ENCODE assay signal across 32 cellular contexts in genomic region chrX:151714367-151714766, GRCh38. TPM values are rescaled to one million over a fixed set of nuclear protein-coding genes. Genes with fewer than 3 reads are reported as not detected.
"Had no signal": no experiment of that assay in that cellular context is flagged by ENCODE, and none has a peak within 500 bp of the region (broad histone marks: within the 10 kb centered on the region; RNA-seq: fewer than 3 reads in every experiment).

No MANE protein-coding gene starts in this region.

- ATAC-seq: effector memory CD8-positive, alpha-beta T cell; left ventricle myocardium superior; lower lobe of right lung; sciatic nerve; stimulated activated naive CD8-positive, alpha-beta T cell treated with anti-CD3 and anti-CD28 coated beads, Interleukin-15, amount 100 ng/mL, for 72 hours had no signal

- H3K4me3 ChIP-seq: coronary artery, esophagus squamous epithelium, heart right ventricle, lower lobe of right lung, mucosa of descending colon, pancreas, smooth muscle cell, suprapubic skin, transverse colon, upper lobe of right lung, uterus had no signal

- H3K4me3 Mint-ChIP-seq: effector memory CD8-positive, alpha-beta T cell; immature natural killer cell; mesothelial cell of epicardium; naive B cell; natural killer cell treated with Interleukin-12 subunit alpha and Interleukin-12 subunit beta and Interleukin-15 and Interleukin-18, amount 100 ng/mL, for 72 hours; neural crest cell; stimulated activated naive CD8-positive, alpha-beta T cell treated with anti-CD3 and anti-CD28 coated beads, Interleukin-15, amount 100 ng/mL, for 72 hours had no signal

- H3K27ac Mint-ChIP-seq: effector memory CD8-positive, alpha-beta T cell; immature natural killer cell; mesothelial cell of epicardium; natural killer cell treated with Interleukin-12 subunit alpha and Interleukin-12 subunit beta and Interleukin-15 and Interleukin-18, amount 100 ng/mL, for 72 hours; stimulated activated naive CD8-positive, alpha-beta T cell treated with anti-CD3 and anti-CD28 coated beads, Interleukin-15, amount 100 ng/mL, for 72 hours had no signal

- H3K9me3 ChIP-seq: esophagus squamous epithelium, heart right ventricle, lower lobe of right lung, mucosa of descending colon, neutrophil, pancreas, suprapubic skin, transverse colon, upper lobe of right lung, uterus had no signal

- H3K36me3 ChIP-seq: esophagus squamous epithelium, heart right ventricle, lower lobe of right lung, neutrophil, pancreas, suprapubic skin, transverse colon, upper lobe of right lung, uterus had no signal

- DNase-seq: effector memory CD8-positive, alpha-beta T cell; esophagus squamous epithelium; foreskin melanocyte; hippocampal formation; immature natural killer cell; kidney glomerular epithelial cell; left ventricle myocardium superior; lower lobe of right lung; mucosa of descending colon; naive B cell; pancreas; stimulated activated CD4-positive, alpha-beta T cell treated with anti-CD3 and anti-CD28 coated beads, Interleukin-12 subunit alpha, Interleukin-12 subunit beta, amount 100 ng/mL, for 4 hours; stimulated activated CD4-positive, alpha-beta T cell treated with anti-CD3 and anti-CD28 coated beads, Interleukin-1b, Interleukin-23, amount 100 ng/mL, for 48 hours; stimulated activated CD4-positive, alpha-beta T cell treated with anti-CD3 and anti-CD28 coated beads, Interleukin-4, amount 100 ng/mL, for 1 hour; stimulated activated naive CD4-positive, alpha-beta T cell; transverse colon; upper lobe of right lung; uterus had no signal

- H3K4me1 Mint-ChIP-seq: immature natural killer cell; naive B cell; neural crest cell; stimulated activated naive CD8-positive, alpha-beta T cell treated with anti-CD3 and anti-CD28 coated beads, Interleukin-15, amount 100 ng/mL, for 72 hours had no signal

- H3K36me3 Mint-ChIP-seq: immature natural killer cell; mesothelial cell of epicardium; naive B cell; natural killer cell treated with Interleukin-12 subunit alpha and Interleukin-12 subunit beta and Interleukin-15 and Interleukin-18, amount 100 ng/mL, for 72 hours had no signal

- H3K4me1 ChIP-seq: esophagus squamous epithelium, lower lobe of right lung, pancreas, suprapubic skin, transverse colon, upper lobe of right lung, uterus had no signal

- H3K27ac ChIP-seq: coronary artery, esophagus squamous epithelium, heart right ventricle, lower lobe of right lung, neutrophil, pancreas, suprapubic skin, transverse colon, upper lobe of right lung, uterus had no signal

- H3K27me3 ChIP-seq: esophagus squamous epithelium, neutrophil, suprapubic skin, transverse colon, upper lobe of right lung, uterus had no signal

- H3K4me2 ChIP-seq: smooth muscle cell had no signal

- H3K9me3 Mint-ChIP-seq: effector memory CD8-positive, alpha-beta T cell; immature natural killer cell; naive B cell; natural killer cell treated with Interleukin-12 subunit alpha and Interleukin-12 subunit beta and Interleukin-15 and Interleukin-18, amount 100 ng/mL, for 72 hours; neural crest cell; stimulated activated naive CD8-positive, alpha-beta T cell treated with anti-CD3 and anti-CD28 coated beads, Interleukin-15, amount 100 ng/mL, for 72 hours had no signal

RNA-seq across cellular contexts. Expression of gene FATE1, which starts 1.5 kb away (rescaled TPM):
- total RNA-seq: dermis microvascular lymphatic vessel endothelial cell; esophagus squamous epithelium; left colon; left ventricle myocardium superior; lower lobe of right lung; mesothelial cell of epicardium; mucosa of descending colon; natural killer cell treated with Interleukin-12 subunit alpha and Interleukin-12 subunit beta and Interleukin-15 and Interleukin-18, amount 100 ng/mL, for 72 hours; neural crest cell; omental fat pad; pancreas; progenitor cell of endocrine pancreas; smooth muscle cell; suprapubic skin; transverse colon; upper lobe of right lung; uterus had no signal
- polyA plus RNA-seq: immature natural killer cell, smooth muscle cell had no signal

RNA-seq across cellular contexts. Expression of gene PRRG3, which starts 19.1 kb away (rescaled TPM):
- total RNA-seq: dermis microvascular lymphatic vessel endothelial cell; natural killer cell treated with Interleukin-12 subunit alpha and Interleukin-12 subunit beta and Interleukin-15 and Interleukin-18, amount 100 ng/mL, for 72 hours had no signal
- polyA plus RNA-seq: immature natural killer cell had no signal

RNA-seq across cellular contexts. Expression of gene CNGA2, which starts 20.2 kb away (rescaled TPM):
- total RNA-seq: dermis microvascular lymphatic vessel endothelial cell; esophagus squamous epithelium; heart right ventricle; left colon; left ventricle myocardium superior; lower lobe of right lung; mesothelial cell of epicardium; mucosa of descending colon; natural killer cell treated with Interleukin-12 subunit alpha and Interleukin-12 subunit beta and Interleukin-15 and Interleukin-18, amount 100 ng/mL, for 72 hours; neural crest cell; omental fat pad; pancreas; progenitor cell of endocrine pancreas; sciatic nerve; smooth muscle cell; suprapubic skin; transverse colon; upper lobe of right lung; uterus had no signal
- polyA plus RNA-seq: heart right ventricle, immature natural killer cell, pancreas, smooth muscle cell had no signal
